16 cellular contexts compared by ENCODE assay signal in genomic region chr2:212337486-212338343, GRCh38.
A peak's percentile ranks its signal among the peaks of the same experiment; 100 is the strongest.
DNase-seq lines count a peak whose midpoint lies in the region; ATAC-seq, FAIRE-seq and TF ChIP-seq lines count a peak whose summit lies in the region.
"Had no signal": no experiment of that assay in that cellular context is flagged by ENCODE, and none has a peak within 500 bp of the region (broad histone marks: within the 10 kb centered on the region; RNA-seq: fewer than 3 reads in every experiment).

No MANE protein-coding gene starts in this region.

- TF ChIP-seq POLR2A in HepG2 (IDR thresholded peaks at IDR 0.05; ENCODE audit: insufficient read depth in 1 of 2, low read depth in 2 of 2, low read length in 2 of 2): no peak

- no TSS peak for BruUV-seq in HepG2 (replicated peaks; lab: Mats Ljungman, UMichigan)

- peaks cover 4% of the 10 kb centered on the region; the same call in 1 of the 2 replicates for H3K4me1 ChIP-seq in HEK293 (ENCODE audit: control insufficient read depth, insufficient read depth, low read length)
- peaks cover 22% of the 10 kb centered on the region for H3K4me1 ChIP-seq in adipocyte (ENCODE audit: control insufficient read depth, insufficient read depth, low read length)
- no peaks in the 10 kb centered on the region for H3K4me1 ChIP-seq in mesodermal cell (ENCODE audit: control insufficient read depth, insufficient read depth, low read length, poor library complexity, severe bottlenecking)
- peaks cover 0 to 22% (median 12%) of the 10 kb centered on the region in 4 donors for H3K4me1 ChIP-seq in tibial artery
- no peaks in the 10 kb centered on the region for H3K4me1 ChIP-seq in HepG2 (ENCODE audit: insufficient read depth, low read length)
- H3K4me1 ChIP-seq: Peyer's patch had no signal

- H4K20me1 ChIP-seq in HepG2 (ENCODE audit: insufficient read depth, low read length): no peaks in the 10 kb centered on the region

- H3K9me3 ChIP-seq in HEK293 (ENCODE audit: control insufficient read depth, insufficient read depth, low read depth, low read length) (no peaks in the 10 kb centered on the region), adipocyte (ENCODE audit: control insufficient read depth, low read length) (no peaks in the 10 kb centered on the region), mesodermal cell (ENCODE audit: control insufficient read depth, low read length) (no peaks in the 10 kb centered on the region), tibial artery (no peaks in the 10 kb centered on the region), HepG2 (ENCODE audit: low read length) (no peaks in the 10 kb centered on the region)
- H3K9me3 ChIP-seq: Peyer's patch had no signal

- TF ChIP-seq RAD21 in HepG2 (CRISPR knock-in tag; IDR thresholded peaks at IDR 0.05): no peak

- H3K27ac ChIP-seq in HEK293 (ENCODE audit: extremely low read depth, low read depth, low read length) (no peak overlapping the region), mesodermal cell (ENCODE audit: low read depth, low read length, severe bottlenecking) (peak overlapping the region; percentile 24), tibial artery (peak overlapping the region; percentile 2 to 28), HepG2 (ENCODE audit: extremely low read length, insufficient read depth, low read length) (no peak overlapping the region)
- H3K27ac ChIP-seq: KMS-11, Peyer's patch had no signal

- FAIRE-seq in HepG2 (lab: Jason Lieb, UNC): no peak

- TF ChIP-seq EP300 in HepG2 (IDR thresholded peaks at IDR 0.05; ENCODE audit: low read depth in 2 of 2, low read length in 2 of 2): no peak
- no peak for TF ChIP-seq EP300 in HepG2 (CRISPR knock-in tag; IDR thresholded peaks at IDR 0.05; ENCODE audit: borderline replicate concordance)

- ATAC-seq in HepG2: no peak
- ATAC-seq in HG02981 (IDR thresholded peaks at IDR 0.05; ENCODE audit: unreplicated experiment): no peak
- no peak for ATAC-seq in HG03521 (IDR thresholded peaks at IDR 0.05; ENCODE audit: unreplicated experiment)
- ATAC-seq: GM23338 had no signal

- in situ Hi-C loops in HepG2 (cut with HindIII; ENCODE audit: extremely low pct_ligation_motif_present, low pct_unique_long_range_greater_than_20kb): no loop called here

- no peaks in the 10 kb centered on the region for H3K79me2 ChIP-seq in HepG2 (ENCODE audit: insufficient read depth, low read length)

- POLR2A ChIA-PET in HEK293 (lab: Yijun Ruan, JAX) (no interaction called here), HepG2 (lab: Yijun Ruan, JAX) (no interaction called here)

- no peak overlapping the region for H3K4me2 ChIP-seq in HepG2 (ENCODE audit: low read depth, low read length)
- H3K4me2 ChIP-seq: GM23338, KMS-11 had no signal

- peak overlapping the region; percentile 24 for H3K9ac ChIP-seq in adipocyte (ENCODE audit: low read length)
- H3K9ac ChIP-seq in HepG2 (ENCODE audit: insufficient read depth, low read depth, low read length): no peak overlapping the region
- H3K9ac ChIP-seq: KMS-11 had no signal

- intact Hi-C loops in tibial artery (cut with DNase I; ENCODE audit: low total_unique reads) (no loop called here), HepG2 (cut with micrococcal nuclease; ENCODE audit: unreplicated experiment) (no loop called here)

- TF ChIP-seq CTCF in HEK293 (tag by site-specific recombination; IDR thresholded peaks at IDR 0.05): no peak
- no peak for TF ChIP-seq CTCF in tibial artery (IDR thresholded peaks at IDR 0.05)
- TF ChIP-seq CTCF in HepG2 (CRISPR knock-in tag; IDR thresholded peaks at IDR 0.05): no peak

- H3K4me3 ChIP-seq in HEK293 (ENCODE audit: low read depth, low read length) (no peak overlapping the region), adipocyte (ENCODE audit: low read length) (peak overlapping the region; percentile 48), mesodermal cell (ENCODE audit: extremely low read depth, insufficient read depth, low read length, poor library complexity, severe bottlenecking) (no peak overlapping the region), tibial artery (no peak overlapping the region), HepG2 (replicated peaks in 1 of 3; ENCODE audit: insufficient read depth in 1 of 3, low read depth in 2 of 3, low read length in 3 of 3) (no peak overlapping the region)
- H3K4me3 ChIP-seq: GM23338, Peyer's patch had no signal

- WGBS in mesodermal cell (ENCODE audit: insufficient coverage in 2 of 2), 2 experiments: 100% methylated on average over 2 of the region's 4 CpGs; no CpG with 5 or more reads in 1 of the 2 experiments
- 5% methylated on average over 4 of the region's 4 CpGs for WGBS in HepG2 (ENCODE audit: low lambda C conversion rate)

- peak; percentile 61 for DNase-seq in adipocyte (ENCODE audit: low read depth)
- no peak for DNase-seq in tibial artery
- no peak for DNase-seq in HepG2 (ENCODE audit: low spot score)
- DNase-seq: CD4-positive, alpha-beta T cell; HFFc6; NCI-H1092; NCI-H146; NCI-H2227 treated with DMSO at 0.1 percent for 48 hours; Peyer's patch; Right ventricle myocardium superior had no signal

- no peaks in the 10 kb centered on the region for H3K36me3 ChIP-seq in HEK293 (ENCODE audit: control insufficient read depth in 2 of 2, insufficient read depth in 1 of 2, low read length in 2 of 2)
- H3K36me3 ChIP-seq in adipocyte (ENCODE audit: control insufficient read depth, insufficient read depth, low read length, severe bottlenecking): no peaks in the 10 kb centered on the region
- no peaks in the 10 kb centered on the region for H3K36me3 ChIP-seq in mesodermal cell (ENCODE audit: control insufficient read depth, insufficient read depth, low read length)
- no peaks in the 10 kb centered on the region for H3K36me3 ChIP-seq in tibial artery
- no peaks in the 10 kb centered on the region for H3K36me3 ChIP-seq in HepG2 (replicated peaks in 1 of 2; ENCODE audit: control insufficient read depth in 1 of 2, insufficient read depth in 2 of 2, low read length in 2 of 2)
- H3K36me3 ChIP-seq: Peyer's patch had no signal

- H2AFZ ChIP-seq in HepG2 (ENCODE audit: low read length): no peak overlapping the region
- H2AFZ ChIP-seq: GM23338 had no signal

- CTCF ChIA-PET in HEK293 (lab: Yijun Ruan, JAX) (no interaction called here), HepG2 (lab: Yijun Ruan, JAX; ENCODE audit: low intra/inter-chr PET ratio, low total read pairs) (no interaction called here)

- H3K27me3 ChIP-seq in adipocyte (replicated peaks; ENCODE audit: control insufficient read depth, insufficient read depth, low read length): no peaks in the 10 kb centered on the region
- no peaks in the 10 kb centered on the region for H3K27me3 ChIP-seq in tibial artery
- H3K27me3 ChIP-seq in HepG2 (ENCODE audit: control insufficient read depth in 1 of 2, insufficient read depth in 2 of 2, low read length in 2 of 2): no peaks in the 10 kb centered on the region
- H3K27me3 ChIP-seq: Peyer's patch had no signal

TF ChIP-seq in HEK293, 187 proteins besides CTCF, POLR2A, EP300 and RAD21:
- peak; percentile 55; the same call in 1 of the 2 replicates for TF ChIP-seq PRDM6 (tag by site-specific recombination; IDR thresholded peaks at IDR 0.05)
- no peak for TF ChIP-seq ZNF596 (tag by site-specific recombination; IDR thresholded peaks at IDR 0.05)

TF ChIP-seq in HepG2, 621 proteins besides CTCF, POLR2A, EP300 and RAD21 (continues in another document):
- TF ChIP-seq, protein P1, sequence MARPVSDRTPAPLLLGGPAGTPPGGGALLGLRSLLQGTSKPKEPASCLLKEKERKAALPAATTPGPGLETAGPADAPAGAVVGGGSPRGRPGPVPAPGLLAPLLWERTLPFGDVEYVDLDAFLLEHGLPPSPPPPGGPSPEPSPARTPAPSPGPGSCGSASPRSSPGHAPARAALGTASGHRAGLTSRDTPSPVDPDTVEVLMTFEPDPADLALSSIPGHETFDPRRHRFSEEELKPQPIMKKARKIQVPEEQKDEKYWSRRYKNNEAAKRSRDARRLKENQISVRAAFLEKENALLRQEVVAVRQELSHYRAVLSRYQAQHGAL (CRISPR knock-in tag; IDR thresholded peaks at IDR 0.05; ENCODE audit: not compliant biosample characterization): no peak
- TF ChIP-seq ZNF460 (CRISPR knock-in tag; IDR thresholded peaks at IDR 0.05; ENCODE audit: borderline replicate concordance): no peak
- no peak for TF ChIP-seq ZNF547 (CRISPR knock-in tag; IDR thresholded peaks at IDR 0.05)
- no peak for TF ChIP-seq ZNF792 (CRISPR knock-in tag; IDR thresholded peaks at IDR 0.05)
- TF ChIP-seq, protein P2, sequence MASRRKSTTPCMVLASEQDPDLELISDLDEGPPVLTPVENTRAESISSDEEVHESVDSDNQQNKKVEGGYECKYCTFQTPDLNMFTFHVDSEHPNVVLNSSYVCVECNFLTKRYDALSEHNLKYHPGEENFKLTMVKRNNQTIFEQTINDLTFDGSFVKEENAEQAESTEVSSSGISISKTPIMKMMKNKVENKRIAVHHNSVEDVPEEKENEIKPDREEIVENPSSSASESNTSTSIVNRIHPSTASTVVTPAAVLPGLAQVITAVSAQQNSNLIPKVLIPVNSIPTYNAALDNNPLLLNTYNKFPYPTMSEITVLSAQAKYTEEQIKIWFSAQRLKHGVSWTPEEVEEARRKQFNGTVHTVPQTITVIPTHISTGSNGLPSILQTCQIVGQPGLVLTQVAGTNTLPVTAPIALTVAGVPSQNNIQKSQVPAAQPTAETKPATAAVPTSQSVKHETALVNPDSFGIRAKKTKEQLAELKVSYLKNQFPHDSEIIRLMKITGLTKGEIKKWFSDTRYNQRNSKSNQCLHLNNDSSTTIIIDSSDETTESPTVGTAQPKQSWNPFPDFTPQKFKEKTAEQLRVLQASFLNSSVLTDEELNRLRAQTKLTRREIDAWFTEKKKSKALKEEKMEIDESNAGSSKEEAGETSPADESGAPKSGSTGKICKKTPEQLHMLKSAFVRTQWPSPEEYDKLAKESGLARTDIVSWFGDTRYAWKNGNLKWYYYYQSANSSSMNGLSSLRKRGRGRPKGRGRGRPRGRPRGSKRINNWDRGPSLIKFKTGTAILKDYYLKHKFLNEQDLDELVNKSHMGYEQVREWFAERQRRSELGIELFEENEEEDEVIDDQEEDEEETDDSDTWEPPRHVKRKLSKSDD (CRISPR knock-in tag; IDR thresholded peaks at IDR 0.05; ENCODE audit: low read depth): no peak
- TF ChIP-seq NPAS2 (CRISPR knock-in tag; IDR thresholded peaks at IDR 0.05; ENCODE audit: borderline replicate concordance): no peak
- no peak for TF ChIP-seq CREM (IDR thresholded peaks at IDR 0.05)
- TF ChIP-seq CREM (CRISPR knock-in tag; IDR thresholded peaks at IDR 0.05): no peak
- no peak for TF ChIP-seq ZNF577 (CRISPR knock-in tag; IDR thresholded peaks at IDR 0.05; ENCODE audit: borderline replicate concordance, low read depth)
- no peak for TF ChIP-seq ZBTB25 (CRISPR knock-in tag; IDR thresholded peaks at IDR 0.05)
- no peak for TF ChIP-seq RBM22 (optimal IDR thresholded peaks at IDR 0.05; ENCODE audit: low read length)

Comparison
In these comparisons a context has a peak if more than half of its experiments do, and no peak if none do; other contexts are left out.
1. H3K27ac ChIP-seq: peak in mesodermal cell (single experiment) and tibial artery (2 of 2); none in HEK293 (single experiment) and HepG2 (single experiment).